Comparison of ENCODE assay signal across 30 cellular contexts in the genomic region with DNA sequence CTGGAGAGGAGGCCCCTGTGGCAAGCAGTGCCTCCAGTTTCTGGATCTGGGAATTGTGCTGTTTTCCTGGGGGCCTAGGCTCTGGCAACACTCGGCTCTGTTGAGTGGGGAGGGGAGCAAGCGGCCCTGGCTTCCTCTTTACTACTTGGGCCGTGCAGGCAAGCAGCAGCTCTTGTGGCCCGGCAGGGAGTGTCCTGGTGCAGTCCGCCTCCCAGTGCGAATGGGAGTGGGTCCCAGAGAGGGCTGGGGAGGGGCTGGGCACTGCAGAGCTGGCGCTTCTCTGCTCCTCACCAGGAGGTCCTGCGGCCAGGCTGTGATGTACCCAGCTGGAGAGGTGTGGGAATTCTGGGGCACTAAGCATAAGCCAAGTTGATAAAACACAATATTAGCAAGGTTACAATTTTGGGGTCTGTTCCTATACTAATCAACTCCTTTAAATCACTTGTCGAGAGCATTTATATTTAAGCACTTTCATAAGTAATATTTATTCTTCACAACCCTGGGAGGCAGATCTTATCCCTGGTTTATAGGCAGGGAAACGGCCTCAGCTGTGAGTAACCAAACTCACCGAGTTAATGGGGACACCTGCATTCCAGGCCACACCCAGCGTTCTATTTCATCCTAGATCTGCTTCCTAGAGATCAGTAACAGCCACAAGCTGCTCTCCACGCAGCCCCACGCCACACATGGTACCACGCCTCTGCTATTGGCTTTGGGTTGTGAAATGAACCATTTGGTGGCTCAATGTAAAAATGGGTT.
"Had no signal": no experiment of that assay in that cellular context is flagged by ENCODE, and none has a peak within 500 bp of the region (broad histone marks: within the 10 kb centered on the region; RNA-seq: fewer than 3 reads in every experiment).

No MANE protein-coding gene starts in this region.

- H3K4me3 Mint-ChIP-seq: activated CD4-positive, alpha-beta memory T cell treated with anti-CD3 and anti-CD28 coated beads for 36 hours; activated CD4-positive, alpha-beta T cell treated with anti-CD3 and anti-CD28 coated beads, Interleukin-2, amount 10 ng/mL, durations not matched to agents 24 days and 14 days; activated naive CD4-positive, alpha-beta T cell treated with anti-CD3 and anti-CD28 coated beads for 36 hours; activated naive CD8-positive, alpha-beta T cell treated with anti-CD3 and anti-CD28 coated beads, Interleukin-2, amount 10 ng/mL, durations not matched to agents 7 days and 5 days; activated T-helper 1 cell treated with anti-CD3 and anti-CD28 coated beads, Interleukin-12 subunit alpha, Interleukin-12 subunit beta, Interleukin-2, Interleukin-4 antibody, amounts not matched to agents 30 ng/mL and 10 ng/mL and 1 ng/mL, durations not matched to agents 14 hours and 24 hours and 36 hours; brain; natural killer cell treated with Interleukin-12 subunit alpha and Interleukin-12 subunit beta and Interleukin-15 and Interleukin-18, amount 100 ng/mL, for 72 hours; T-helper 17 cell; type B pancreatic cell had no signal

- H3K27ac ChIP-seq: ascending aorta, cardiac muscle cell, colonic mucosa, dorsolateral prefrontal cortex, heart left ventricle, left lung, right lobe of liver, testis, vagina had no signal

- DNase-seq: activated CD4-positive, alpha-beta memory T cell treated with anti-CD3 and anti-CD28 coated beads for 36 hours; activated CD4-positive, alpha-beta T cell treated with anti-CD3 and anti-CD28 coated beads, Interleukin-2, amount 10 ng/mL, durations not matched to agents 24 days and 14 days; activated CD4-positive, CD25-positive, alpha-beta regulatory T cell treated with anti-CD3 and anti-CD28 coated beads, Interleukin-2, amount 50 U/mL, for 72 hours; activated CD8-positive, alpha-beta memory T cell treated with anti-CD3 and anti-CD28 coated beads, Interleukin-2, amount 50 U/mL, for 4 hours; activated effector memory CD4-positive, alpha-beta T cell treated with anti-CD3 and anti-CD28 coated beads, Interleukin-2, amount 50 U/mL, for 16 hours; activated naive CD4-positive, alpha-beta T cell treated with anti-CD3 and anti-CD28 coated beads for 36 hours; activated naive CD8-positive, alpha-beta T cell treated with anti-CD3 and anti-CD28 coated beads, Interleukin-2, amount 10 ng/mL, durations not matched to agents 7 days and 5 days; activated T-cell treated with anti-CD3 and anti-CD28 coated beads, Interleukin-2, amount 50 U/mL, for 1 hour; cerebellar nuclear complex; colonic mucosa; dorsolateral prefrontal cortex; effector memory CD4-positive, alpha-beta T cell; foreskin fibroblast; heart left ventricle; kidney glomerular epithelial cell; left lung; mucosa of descending colon; stimulated activated CD4-positive, alpha-beta T cell treated with anti-CD3 and anti-CD28 coated beads, Interleukin-2, amount 100 ng/mL, for 48 hours; stimulated activated naive CD8-positive, alpha-beta T cell treated with anti-CD3 and anti-CD28 coated beads, Interleukin-15, Interleukin-2, amounts not matched to agents 100 U/mL and 50 U/mL, for 24 hours; T-helper 17 cell; T1000; testis had no signal

- H3K4me1 ChIP-seq: ascending aorta, colonic mucosa, left lung, right lobe of liver, vagina had no signal

- H3K36me3 Mint-ChIP-seq: activated CD4-positive, alpha-beta memory T cell treated with anti-CD3 and anti-CD28 coated beads for 36 hours; activated naive CD8-positive, alpha-beta T cell treated with anti-CD3 and anti-CD28 coated beads, Interleukin-2, amount 10 ng/mL, durations not matched to agents 7 days and 5 days; brain; natural killer cell treated with Interleukin-12 subunit alpha and Interleukin-12 subunit beta and Interleukin-15 and Interleukin-18, amount 100 ng/mL, for 72 hours; type B pancreatic cell had no signal

- H3K27me3 Mint-ChIP-seq: activated CD4-positive, alpha-beta memory T cell treated with anti-CD3 and anti-CD28 coated beads for 36 hours; activated CD4-positive, alpha-beta T cell treated with anti-CD3 and anti-CD28 coated beads, Interleukin-2, amount 10 ng/mL, durations not matched to agents 24 days and 14 days; natural killer cell treated with Interleukin-12 subunit alpha and Interleukin-12 subunit beta and Interleukin-15 and Interleukin-18, amount 100 ng/mL, for 72 hours; T-helper 17 cell had no signal

- H3K9me3 ChIP-seq: ascending aorta, colonic mucosa, heart left ventricle, left lung, mucosa of descending colon, right lobe of liver, testis, vagina had no signal

- H3K36me3 ChIP-seq: ascending aorta, cardiac muscle cell, colonic mucosa, heart left ventricle, left lung, right lobe of liver, vagina had no signal

- H3K27ac Mint-ChIP-seq: activated CD4-positive, alpha-beta memory T cell treated with anti-CD3 and anti-CD28 coated beads for 36 hours; activated CD4-positive, alpha-beta T cell treated with anti-CD3 and anti-CD28 coated beads, Interleukin-2, amount 10 ng/mL, durations not matched to agents 24 days and 14 days; activated naive CD4-positive, alpha-beta T cell treated with anti-CD3 and anti-CD28 coated beads for 36 hours; activated naive CD8-positive, alpha-beta T cell treated with anti-CD3 and anti-CD28 coated beads, Interleukin-2, amount 10 ng/mL, durations not matched to agents 7 days and 5 days; activated T-helper 1 cell treated with anti-CD3 and anti-CD28 coated beads, Interleukin-12 subunit alpha, Interleukin-12 subunit beta, Interleukin-2, Interleukin-4 antibody, amounts not matched to agents 30 ng/mL and 10 ng/mL and 1 ng/mL, durations not matched to agents 14 hours and 24 hours and 36 hours; natural killer cell treated with Interleukin-12 subunit alpha and Interleukin-12 subunit beta and Interleukin-15 and Interleukin-18, amount 100 ng/mL, for 72 hours; T-helper 17 cell; type B pancreatic cell had no signal

- H3K27me3 ChIP-seq: ascending aorta, cardiac muscle cell, colonic mucosa, dorsolateral prefrontal cortex, heart left ventricle, left lung, right lobe of liver, testis, vagina had no signal

- ATAC-seq: heart left ventricle; left lung; mucosa of descending colon; stimulated activated naive CD8-positive, alpha-beta T cell treated with anti-CD3 and anti-CD28 coated beads, Interleukin-15, Interleukin-2, amounts not matched to agents 100 U/mL and 50 U/mL, for 24 hours; T-helper 17 cell had no signal

- H3K4me3 ChIP-seq: ascending aorta, cardiac muscle cell, colonic mucosa, dorsolateral prefrontal cortex, heart left ventricle, left lung, mucosa of descending colon, right lobe of liver, testis, vagina had no signal

- H3K9me3 Mint-ChIP-seq: activated naive CD4-positive, alpha-beta T cell treated with anti-CD3 and anti-CD28 coated beads for 36 hours; activated T-helper 1 cell treated with anti-CD3 and anti-CD28 coated beads, Interleukin-12 subunit alpha, Interleukin-12 subunit beta, Interleukin-2, Interleukin-4 antibody, amounts not matched to agents 30 ng/mL and 10 ng/mL and 1 ng/mL, durations not matched to agents 14 hours and 24 hours and 36 hours; natural killer cell treated with Interleukin-12 subunit alpha and Interleukin-12 subunit beta and Interleukin-15 and Interleukin-18, amount 100 ng/mL, for 72 hours; type B pancreatic cell had no signal
